In the genomic region with DNA sequence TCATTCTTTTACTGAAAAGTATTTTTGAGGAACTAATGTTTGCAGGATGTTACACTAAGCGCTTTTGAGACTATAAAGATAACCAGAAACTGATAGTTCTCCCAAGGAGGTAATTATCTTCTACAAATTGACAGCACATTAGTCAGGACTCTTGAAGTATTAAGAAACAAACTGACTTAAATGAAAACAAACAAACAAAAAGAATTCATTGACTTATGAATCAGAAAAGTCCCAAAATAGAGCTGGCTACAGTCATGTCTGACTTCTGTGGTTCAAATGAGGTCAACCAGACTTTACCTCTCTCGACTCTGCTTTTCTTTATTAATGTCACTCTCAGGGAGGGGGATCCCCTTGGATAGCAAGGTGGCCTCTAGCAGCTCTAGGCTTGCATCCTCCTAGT, we compare ENCODE assay signal across 1 cellular context.
A peak's percentile ranks its signal among the peaks of the same experiment; 100 is the strongest.
TF ChIP-seq lines count a peak whose summit lies in the region.

No MANE protein-coding gene starts in this region.

TF ChIP-seq in GM12878, 131 proteins besides CTCF, POLR2A, EP300 and RAD21 (continued from another document and continues in another):
- TF ChIP-seq, protein P1, sequence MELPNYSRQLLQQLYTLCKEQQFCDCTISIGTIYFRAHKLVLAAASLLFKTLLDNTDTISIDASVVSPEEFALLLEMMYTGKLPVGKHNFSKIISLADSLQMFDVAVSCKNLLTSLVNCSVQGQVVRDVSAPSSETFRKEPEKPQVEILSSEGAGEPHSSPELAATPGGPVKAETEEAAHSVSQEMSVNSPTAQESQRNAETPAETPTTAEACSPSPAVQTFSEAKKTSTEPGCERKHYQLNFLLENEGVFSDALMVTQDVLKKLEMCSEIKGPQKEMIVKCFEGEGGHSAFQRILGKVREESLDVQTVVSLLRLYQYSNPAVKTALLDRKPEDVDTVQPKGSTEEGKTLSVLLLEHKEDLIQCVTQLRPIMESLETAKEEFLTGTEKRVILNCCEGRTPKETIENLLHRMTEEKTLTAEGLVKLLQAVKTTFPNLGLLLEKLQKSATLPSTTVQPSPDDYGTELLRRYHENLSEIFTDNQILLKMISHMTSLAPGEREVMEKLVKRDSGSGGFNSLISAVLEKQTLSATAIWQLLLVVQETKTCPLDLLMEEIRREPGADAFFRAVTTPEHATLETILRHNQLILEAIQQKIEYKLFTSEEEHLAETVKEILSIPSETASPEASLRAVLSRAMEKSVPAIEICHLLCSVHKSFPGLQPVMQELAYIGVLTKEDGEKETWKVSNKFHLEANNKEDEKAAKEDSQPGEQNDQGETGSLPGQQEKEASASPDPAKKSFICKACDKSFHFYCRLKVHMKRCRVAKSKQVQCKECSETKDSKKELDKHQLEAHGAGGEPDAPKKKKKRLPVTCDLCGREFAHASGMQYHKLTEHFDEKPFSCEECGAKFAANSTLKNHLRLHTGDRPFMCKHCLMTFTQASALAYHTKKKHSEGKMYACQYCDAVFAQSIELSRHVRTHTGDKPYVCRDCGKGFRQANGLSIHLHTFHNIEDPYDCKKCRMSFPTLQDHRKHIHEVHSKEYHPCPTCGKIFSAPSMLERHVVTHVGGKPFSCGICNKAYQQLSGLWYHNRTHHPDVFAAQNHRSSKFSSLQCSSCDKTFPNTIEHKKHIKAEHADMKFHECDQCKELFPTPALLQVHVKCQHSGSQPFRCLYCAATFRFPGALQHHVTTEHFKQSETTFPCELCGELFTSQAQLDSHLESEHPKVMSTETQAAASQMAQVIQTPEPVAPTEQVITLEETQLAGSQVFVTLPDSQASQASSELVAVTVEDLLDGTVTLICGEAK (IDR thresholded peaks at IDR 0.05; ENCODE audit: borderline replicate concordance), result no peak
- TF ChIP-seq BMI1 (IDR thresholded peaks at IDR 0.05; ENCODE audit: borderline replicate concordance) (no peak), SUZ12 (IDR thresholded peaks at IDR 0.05; ENCODE audit: unreplicated experiment) (no peak), ZNF274 (IDR thresholded peaks at IDR 0.05; ENCODE audit: insufficient read depth, insufficient read length) (no peak), SREBF2 (IDR thresholded peaks at IDR 0.05; ENCODE audit: low read length) (no peak), SMAD1 (IDR thresholded peaks at IDR 0.05; ENCODE audit: low read depth, partially characterized antibody) (no peak), RAD51 (IDR thresholded peaks at IDR 0.05) (no peak), STAT1 (conservative IDR thresholded peaks at IDR 0.05) (no peak), NR2C2 (IDR thresholded peaks at IDR 0.05; ENCODE audit: borderline replicate concordance, control insufficient read depth, insufficient read length, low read depth) (no peak), BHLHE40 (IDR thresholded peaks at IDR 0.05; ENCODE audit: borderline replicate concordance in 1 of 2, low read depth in 2 of 2, low read length in 1 of 2) (peak in 1 of 2 experiments; percentile 54; a peak in 1 of 4 replicates), SPI1 (IDR thresholded peaks at IDR 0.05; ENCODE audit: borderline replicate concordance, insufficient read depth, low read depth, low read length) (no peak), FOS (IDR thresholded peaks at IDR 0.05; ENCODE audit: borderline replicate concordance, extremely low read depth, insufficient read length) (no peak), NRF1 (conservative IDR thresholded peaks at IDR 0.05; ENCODE audit: low read depth, low read length) (no peak), BRCA1 (IDR thresholded peaks at IDR 0.05; ENCODE audit: low read depth, low read length) (no peak), DPF2 (IDR thresholded peaks at IDR 0.05) (no peak), MXI1 (IDR thresholded peaks at IDR 0.05; ENCODE audit: low read depth, low read length) (no peak), EZH2 (IDR thresholded peaks at IDR 0.05; ENCODE audit: borderline replicate concordance, control insufficient read depth, low read depth, low read length) (no peak), TCF7 (IDR thresholded peaks at IDR 0.05; ENCODE audit: borderline replicate concordance) (peak; percentile 74; the same call in 1 of the 2 replicates), CHD2 (IDR thresholded peaks at IDR 0.05; ENCODE audit: borderline replicate concordance, low read depth, low read length) (no peak), TBL1XR1 (IDR thresholded peaks at IDR 0.05; ENCODE audit: low read depth, low read length) (peak; percentile 69; the same call in 1 of the 2 replicates), MTA3 (IDR thresholded peaks at IDR 0.05; ENCODE audit: borderline replicate concordance, low read length) (peak; percentile 87; the same call in 1 of the 2 replicates), IKZF2 (IDR thresholded peaks at IDR 0.05) (peak; percentile 45 to 76; a peak in 3 of 4 replicates), IKZF1 (conservative IDR thresholded peaks at IDR 0.05) (no peak; the same call in 1 of the 2 replicates), ZNF207 (IDR thresholded peaks at IDR 0.05; ENCODE audit: borderline replicate concordance) (no peak), SIX5 (IDR thresholded peaks at IDR 0.05; ENCODE audit: low read depth, low read length, severe bottlenecking) (no peak), BCL11A (IDR thresholded peaks at IDR 0.05; ENCODE audit: low read depth, low read length) (peak; percentile 91), ZZZ3 (IDR thresholded peaks at IDR 0.05; ENCODE audit: control insufficient read depth, insufficient read length, low read depth) (no peak), RBBP5 (conservative IDR thresholded peaks at IDR 0.05) (no peak), CHD4 (IDR thresholded peaks at IDR 0.05) (no peak)
- TF ChIP-seq, protein P2, sequence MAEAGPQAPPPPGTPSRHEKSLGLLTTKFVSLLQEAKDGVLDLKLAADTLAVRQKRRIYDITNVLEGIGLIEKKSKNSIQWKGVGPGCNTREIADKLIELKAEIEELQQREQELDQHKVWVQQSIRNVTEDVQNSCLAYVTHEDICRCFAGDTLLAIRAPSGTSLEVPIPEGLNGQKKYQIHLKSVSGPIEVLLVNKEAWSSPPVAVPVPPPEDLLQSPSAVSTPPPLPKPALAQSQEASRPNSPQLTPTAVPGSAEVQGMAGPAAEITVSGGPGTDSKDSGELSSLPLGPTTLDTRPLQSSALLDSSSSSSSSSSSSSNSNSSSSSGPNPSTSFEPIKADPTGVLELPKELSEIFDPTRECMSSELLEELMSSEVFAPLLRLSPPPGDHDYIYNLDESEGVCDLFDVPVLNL (IDR thresholded peaks at IDR 0.05; ENCODE audit: low read depth, low read length), result no peak
- TF ChIP-seq, protein P3, sequence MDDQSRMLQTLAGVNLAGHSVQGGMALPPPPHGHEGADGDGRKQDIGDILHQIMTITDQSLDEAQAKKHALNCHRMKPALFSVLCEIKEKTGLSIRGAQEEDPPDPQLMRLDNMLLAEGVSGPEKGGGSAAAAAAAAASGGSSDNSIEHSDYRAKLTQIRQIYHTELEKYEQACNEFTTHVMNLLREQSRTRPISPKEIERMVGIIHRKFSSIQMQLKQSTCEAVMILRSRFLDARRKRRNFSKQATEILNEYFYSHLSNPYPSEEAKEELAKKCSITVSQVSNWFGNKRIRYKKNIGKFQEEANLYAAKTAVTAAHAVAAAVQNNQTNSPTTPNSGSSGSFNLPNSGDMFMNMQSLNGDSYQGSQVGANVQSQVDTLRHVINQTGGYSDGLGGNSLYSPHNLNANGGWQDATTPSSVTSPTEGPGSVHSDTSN (IDR thresholded peaks at IDR 0.05; ENCODE audit: insufficient replicate concordance, low read depth, low read length), result no peak
- TF ChIP-seq, protein P4, sequence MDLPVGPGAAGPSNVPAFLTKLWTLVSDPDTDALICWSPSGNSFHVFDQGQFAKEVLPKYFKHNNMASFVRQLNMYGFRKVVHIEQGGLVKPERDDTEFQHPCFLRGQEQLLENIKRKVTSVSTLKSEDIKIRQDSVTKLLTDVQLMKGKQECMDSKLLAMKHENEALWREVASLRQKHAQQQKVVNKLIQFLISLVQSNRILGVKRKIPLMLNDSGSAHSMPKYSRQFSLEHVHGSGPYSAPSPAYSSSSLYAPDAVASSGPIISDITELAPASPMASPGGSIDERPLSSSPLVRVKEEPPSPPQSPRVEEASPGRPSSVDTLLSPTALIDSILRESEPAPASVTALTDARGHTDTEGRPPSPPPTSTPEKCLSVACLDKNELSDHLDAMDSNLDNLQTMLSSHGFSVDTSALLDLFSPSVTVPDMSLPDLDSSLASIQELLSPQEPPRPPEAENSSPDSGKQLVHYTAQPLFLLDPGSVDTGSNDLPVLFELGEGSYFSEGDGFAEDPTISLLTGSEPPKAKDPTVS (IDR thresholded peaks at IDR 0.05; ENCODE audit: low read depth, low read length), result no peak
- TF ChIP-seq, protein P5, sequence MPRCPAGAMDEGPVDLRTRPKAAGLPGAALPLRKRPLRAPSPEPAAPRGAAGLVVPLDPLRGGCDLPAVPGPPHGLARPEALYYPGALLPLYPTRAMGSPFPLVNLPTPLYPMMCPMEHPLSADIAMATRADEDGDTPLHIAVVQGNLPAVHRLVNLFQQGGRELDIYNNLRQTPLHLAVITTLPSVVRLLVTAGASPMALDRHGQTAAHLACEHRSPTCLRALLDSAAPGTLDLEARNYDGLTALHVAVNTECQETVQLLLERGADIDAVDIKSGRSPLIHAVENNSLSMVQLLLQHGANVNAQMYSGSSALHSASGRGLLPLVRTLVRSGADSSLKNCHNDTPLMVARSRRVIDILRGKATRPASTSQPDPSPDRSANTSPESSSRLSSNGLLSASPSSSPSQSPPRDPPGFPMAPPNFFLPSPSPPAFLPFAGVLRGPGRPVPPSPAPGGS (IDR thresholded peaks at IDR 0.05; ENCODE audit: borderline replicate concordance, insufficient read depth, low read depth, low read length, poor library complexity, severe bottlenecking), result peak; percentile 73
- TF ChIP-seq, protein P6, sequence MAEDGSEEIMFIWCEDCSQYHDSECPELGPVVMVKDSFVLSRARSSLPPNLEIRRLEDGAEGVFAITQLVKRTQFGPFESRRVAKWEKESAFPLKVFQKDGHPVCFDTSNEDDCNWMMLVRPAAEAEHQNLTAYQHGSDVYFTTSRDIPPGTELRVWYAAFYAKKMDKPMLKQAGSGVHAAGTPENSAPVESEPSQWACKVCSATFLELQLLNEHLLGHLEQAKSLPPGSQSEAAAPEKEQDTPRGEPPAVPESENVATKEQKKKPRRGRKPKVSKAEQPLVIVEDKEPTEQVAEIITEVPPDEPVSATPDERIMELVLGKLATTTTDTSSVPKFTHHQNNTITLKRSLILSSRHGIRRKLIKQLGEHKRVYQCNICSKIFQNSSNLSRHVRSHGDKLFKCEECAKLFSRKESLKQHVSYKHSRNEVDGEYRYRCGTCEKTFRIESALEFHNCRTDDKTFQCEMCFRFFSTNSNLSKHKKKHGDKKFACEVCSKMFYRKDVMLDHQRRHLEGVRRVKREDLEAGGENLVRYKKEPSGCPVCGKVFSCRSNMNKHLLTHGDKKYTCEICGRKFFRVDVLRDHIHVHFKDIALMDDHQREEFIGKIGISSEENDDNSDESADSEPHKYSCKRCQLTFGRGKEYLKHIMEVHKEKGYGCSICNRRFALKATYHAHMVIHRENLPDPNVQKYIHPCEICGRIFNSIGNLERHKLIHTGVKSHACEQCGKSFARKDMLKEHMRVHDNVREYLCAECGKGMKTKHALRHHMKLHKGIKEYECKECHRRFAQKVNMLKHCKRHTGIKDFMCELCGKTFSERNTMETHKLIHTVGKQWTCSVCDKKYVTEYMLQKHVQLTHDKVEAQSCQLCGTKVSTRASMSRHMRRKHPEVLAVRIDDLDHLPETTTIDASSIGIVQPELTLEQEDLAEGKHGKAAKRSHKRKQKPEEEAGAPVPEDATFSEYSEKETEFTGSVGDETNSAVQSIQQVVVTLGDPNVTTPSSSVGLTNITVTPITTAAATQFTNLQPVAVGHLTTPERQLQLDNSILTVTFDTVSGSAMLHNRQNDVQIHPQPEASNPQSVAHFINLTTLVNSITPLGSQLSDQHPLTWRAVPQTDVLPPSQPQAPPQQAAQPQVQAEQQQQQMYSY (CRISPR knock-in tag; IDR thresholded peaks at IDR 0.05), result no peak
- TF ChIP-seq, protein P7, sequence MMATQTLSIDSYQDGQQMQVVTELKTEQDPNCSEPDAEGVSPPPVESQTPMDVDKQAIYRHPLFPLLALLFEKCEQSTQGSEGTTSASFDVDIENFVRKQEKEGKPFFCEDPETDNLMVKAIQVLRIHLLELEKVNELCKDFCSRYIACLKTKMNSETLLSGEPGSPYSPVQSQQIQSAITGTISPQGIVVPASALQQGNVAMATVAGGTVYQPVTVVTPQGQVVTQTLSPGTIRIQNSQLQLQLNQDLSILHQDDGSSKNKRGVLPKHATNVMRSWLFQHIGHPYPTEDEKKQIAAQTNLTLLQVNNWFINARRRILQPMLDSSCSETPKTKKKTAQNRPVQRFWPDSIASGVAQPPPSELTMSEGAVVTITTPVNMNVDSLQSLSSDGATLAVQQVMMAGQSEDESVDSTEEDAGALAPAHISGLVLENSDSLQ (IDR thresholded peaks at IDR 0.05), result peak; percentile 76
- TF ChIP-seq, protein P8, sequence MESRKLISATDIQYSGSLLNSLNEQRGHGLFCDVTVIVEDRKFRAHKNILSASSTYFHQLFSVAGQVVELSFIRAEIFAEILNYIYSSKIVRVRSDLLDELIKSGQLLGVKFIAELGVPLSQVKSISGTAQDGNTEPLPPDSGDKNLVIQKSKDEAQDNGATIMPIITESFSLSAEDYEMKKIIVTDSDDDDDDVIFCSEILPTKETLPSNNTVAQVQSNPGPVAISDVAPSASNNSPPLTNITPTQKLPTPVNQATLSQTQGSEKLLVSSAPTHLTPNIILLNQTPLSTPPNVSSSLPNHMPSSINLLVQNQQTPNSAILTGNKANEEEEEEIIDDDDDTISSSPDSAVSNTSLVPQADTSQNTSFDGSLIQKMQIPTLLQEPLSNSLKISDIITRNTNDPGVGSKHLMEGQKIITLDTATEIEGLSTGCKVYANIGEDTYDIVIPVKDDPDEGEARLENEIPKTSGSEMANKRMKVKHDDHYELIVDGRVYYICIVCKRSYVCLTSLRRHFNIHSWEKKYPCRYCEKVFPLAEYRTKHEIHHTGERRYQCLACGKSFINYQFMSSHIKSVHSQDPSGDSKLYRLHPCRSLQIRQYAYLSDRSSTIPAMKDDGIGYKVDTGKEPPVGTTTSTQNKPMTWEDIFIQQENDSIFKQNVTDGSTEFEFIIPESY (IDR thresholded peaks at IDR 0.05), result no peak
- TF ChIP-seq, protein P9, sequence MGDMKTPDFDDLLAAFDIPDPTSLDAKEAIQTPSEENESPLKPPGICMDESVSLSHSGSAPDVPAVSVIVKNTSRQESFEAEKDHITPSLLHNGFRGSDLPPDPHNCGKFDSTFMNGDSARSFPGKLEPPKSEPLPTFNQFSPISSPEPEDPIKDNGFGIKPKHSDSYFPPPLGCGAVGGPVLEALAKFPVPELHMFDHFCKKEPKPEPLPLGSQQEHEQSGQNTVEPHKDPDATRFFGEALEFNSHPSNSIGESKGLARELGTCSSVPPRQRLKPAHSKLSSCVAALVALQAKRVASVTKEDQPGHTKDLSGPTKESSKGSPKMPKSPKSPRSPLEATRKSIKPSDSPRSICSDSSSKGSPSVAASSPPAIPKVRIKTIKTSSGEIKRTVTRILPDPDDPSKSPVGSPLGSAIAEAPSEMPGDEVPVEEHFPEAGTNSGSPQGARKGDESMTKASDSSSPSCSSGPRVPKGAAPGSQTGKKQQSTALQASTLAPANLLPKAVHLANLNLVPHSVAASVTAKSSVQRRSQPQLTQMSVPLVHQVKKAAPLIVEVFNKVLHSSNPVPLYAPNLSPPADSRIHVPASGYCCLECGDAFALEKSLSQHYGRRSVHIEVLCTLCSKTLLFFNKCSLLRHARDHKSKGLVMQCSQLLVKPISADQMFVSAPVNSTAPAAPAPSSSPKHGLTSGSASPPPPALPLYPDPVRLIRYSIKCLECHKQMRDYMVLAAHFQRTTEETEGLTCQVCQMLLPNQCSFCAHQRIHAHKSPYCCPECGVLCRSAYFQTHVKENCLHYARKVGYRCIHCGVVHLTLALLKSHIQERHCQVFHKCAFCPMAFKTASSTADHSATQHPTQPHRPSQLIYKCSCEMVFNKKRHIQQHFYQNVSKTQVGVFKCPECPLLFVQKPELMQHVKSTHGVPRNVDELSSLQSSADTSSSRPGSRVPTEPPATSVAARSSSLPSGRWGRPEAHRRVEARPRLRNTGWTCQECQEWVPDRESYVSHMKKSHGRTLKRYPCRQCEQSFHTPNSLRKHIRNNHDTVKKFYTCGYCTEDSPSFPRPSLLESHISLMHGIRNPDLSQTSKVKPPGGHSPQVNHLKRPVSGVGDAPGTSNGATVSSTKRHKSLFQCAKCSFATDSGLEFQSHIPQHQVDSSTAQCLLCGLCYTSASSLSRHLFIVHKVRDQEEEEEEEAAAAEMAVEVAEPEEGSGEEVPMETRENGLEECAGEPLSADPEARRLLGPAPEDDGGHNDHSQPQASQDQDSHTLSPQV (IDR thresholded peaks at IDR 0.05), result no peak
